9 cellular contexts compared by ENCODE assay signal in genomic region chr22:39351689-39352214, GRCh38. TPM values are rescaled to one million over a fixed set of nuclear protein-coding genes. Genes with fewer than 3 reads are reported as not detected.
A peak's percentile ranks its signal among the peaks of the same experiment; 100 is the strongest.
DNase-seq lines count a peak whose midpoint lies in the region; ATAC-seq and TF ChIP-seq lines count a peak whose summit lies in the region.
"Had no signal": no experiment of that assay in that cellular context is flagged by ENCODE, and none has a peak within 500 bp of the region (broad histone marks: within the 10 kb centered on the region; RNA-seq: fewer than 3 reads in every experiment).

No MANE protein-coding gene starts in this region.

- no peak overlapping the region for H3K27ac Mint-ChIP-seq in activated CD4-positive, alpha-beta T cell treated with anti-CD3 and anti-CD28 coated beads for 36 hours

- no peak for DNase-seq in activated CD4-positive, alpha-beta T cell treated with anti-CD3 and anti-CD28 coated beads for 36 hours
- DNase-seq in activated CD4-positive, alpha-beta T cell treated with anti-CD3 and anti-CD28 coated beads, Interleukin-2, amount 50 U/mL, for 48 hours: no peak
- DNase-seq in RPMI7951 (ENCODE audit: low read depth) (peak; percentile 92), foreskin keratinocyte (peak in 1 of 2 donors; percentile 49), ecto neural progenitor cell (ENCODE audit: low spot score) (no peak)
- DNase-seq in stimulated activated naive CD8-positive, alpha-beta T cell treated with anti-CD3 and anti-CD28 coated beads, Interleukin-15, Interleukin-2, amounts not matched to agents 100 U/mL and 50 U/mL, for 24 hours: peak; percentile 37
- DNase-seq in stimulated activated naive CD4-positive, alpha-beta T cell (lab: John Stamatoyannopoulos, UW): no peak
- DNase-seq: NCI-H1105 had no signal

- POLR2A ChIA-PET in activated CD4-positive, alpha-beta T cell treated with anti-CD3 and anti-CD28 coated beads for 36 hours (lab: Charles Lee): interaction anchor here (0.5 kb wide), 1 partner anchor 670 kb away, joined by 4 read pairs; the partner anchor contains the start of gene TOMM22

- peaks cover 8% of the 10 kb centered on the region for H3K27me3 ChIP-seq in foreskin keratinocyte

- peaks cover 10% of the 10 kb centered on the region for H3K27me3 Mint-ChIP-seq in activated CD4-positive, alpha-beta T cell treated with anti-CD3 and anti-CD28 coated beads for 36 hours

- no peaks in the 10 kb centered on the region for H3K9me3 Mint-ChIP-seq in activated CD4-positive, alpha-beta T cell treated with anti-CD3 and anti-CD28 coated beads for 36 hours (ENCODE audit: low read depth)

- no peak overlapping the region for H3K4me3 Mint-ChIP-seq in activated CD4-positive, alpha-beta T cell treated with anti-CD3 and anti-CD28 coated beads for 36 hours

- intact Hi-C loops in activated CD4-positive, alpha-beta T cell treated with anti-CD3 and anti-CD28 coated beads for 36 hours (cut with DNase I, micrococcal nuclease): no loop called here

- no peak for TF ChIP-seq CTCF in foreskin keratinocyte (conservative IDR thresholded peaks at IDR 0.05)

- ATAC-seq in activated CD4-positive, alpha-beta T cell treated with anti-CD3 and anti-CD28 coated beads for 36 hours: peak; percentile 34
- ATAC-seq in foreskin keratinocyte (peak; percentile 58), GM21576 (IDR thresholded peaks at IDR 0.05; ENCODE audit: unreplicated experiment) (no peak)
- peak; percentile 48 for ATAC-seq in stimulated activated naive CD8-positive, alpha-beta T cell treated with anti-CD3 and anti-CD28 coated beads, Interleukin-15, Interleukin-2, amounts not matched to agents 100 U/mL and 50 U/mL, for 24 hours

- peaks cover 10% of the 10 kb centered on the region for H3K4me1 Mint-ChIP-seq in activated CD4-positive, alpha-beta T cell treated with anti-CD3 and anti-CD28 coated beads for 36 hours

- peaks cover 10% of the 10 kb centered on the region for H3K4me1 ChIP-seq in foreskin keratinocyte

- CTCF ChIA-PET in activated CD4-positive, alpha-beta T cell treated with anti-CD3 and anti-CD28 coated beads for 36 hours (lab: Charles Lee): interaction anchor here (0.6 to 0.9 kb wide), 2 partner anchors 13 to 203 kb away, joined by 3 read pairs; no protein-coding TSS in a partner anchor

- no peaks in the 10 kb centered on the region for H3K36me3 Mint-ChIP-seq in activated CD4-positive, alpha-beta T cell treated with anti-CD3 and anti-CD28 coated beads for 36 hours (ENCODE audit: low read depth)

- no peak overlapping the region for H3K27ac ChIP-seq in foreskin keratinocyte

RNA-seq across cellular contexts. Expression of gene SYNGR1, which starts 2.0 kb away (rescaled TPM):
- total RNA-seq in activated CD4-positive, alpha-beta T cell treated with anti-CD3 and anti-CD28 coated beads for 36 hours: under 1 TPM; 0.58 to 0.89 TPM
- 7.0 and 14.8 TPM in 2 replicates for total RNA-seq in RPMI7951 (2014; rRNA removed; shearing (Covaris generic))
- 1.1 and 2.1 TPM in 2 replicates for total RNA-seq in foreskin keratinocyte
- polyA plus RNA-seq in foreskin keratinocyte: 3.6 and 5.4 TPM in 2 replicates

RNA-seq across cellular contexts. Expression of gene RPL3, which starts 32.3 kb away (rescaled TPM):
- total RNA-seq in activated CD4-positive, alpha-beta T cell treated with anti-CD3 and anti-CD28 coated beads for 36 hours: 1,000 to 10,000 TPM; 2,519 to 3,155 TPM
- 1,170 and 1,583 TPM in 2 replicates for total RNA-seq in RPMI7951 (2014; rRNA removed; shearing (Covaris generic))
- 1,748 and 1,956 TPM in 2 replicates for total RNA-seq in foreskin keratinocyte
- polyA plus RNA-seq in foreskin keratinocyte: 2,461 and 2,465 TPM in 2 replicates

RNA-seq across cellular contexts. Expression of gene TAB1, which starts 47.8 kb away (rescaled TPM):
- 10 to 100 TPM; 15.0 to 17.1 TPM for total RNA-seq in activated CD4-positive, alpha-beta T cell treated with anti-CD3 and anti-CD28 coated beads for 36 hours
- 7.6 and 8.0 TPM in 2 replicates for total RNA-seq in RPMI7951 (2014; rRNA removed; shearing (Covaris generic))
- total RNA-seq in foreskin keratinocyte: 14.6 and 15.3 TPM in 2 replicates
- polyA plus RNA-seq in foreskin keratinocyte: 14.8 and 15.5 TPM in 2 replicates

Comparison
In these comparisons a context has a peak if more than half of its experiments do, and no peak if none do; other contexts are left out.
1. DNase-seq: peak in RPMI7951 (single experiment) and stimulated activated naive CD8-positive, alpha-beta T cell treated with anti-CD3 and anti-CD28 coated beads, Interleukin-15, Interleukin-2, amounts not matched to agents 100 U/mL and 50 U/mL, for 24 hours (single experiment); none in activated CD4-positive, alpha-beta T cell treated with anti-CD3 and anti-CD28 coated beads for 36 hours (single experiment), activated CD4-positive, alpha-beta T cell treated with anti-CD3 and anti-CD28 coated beads, Interleukin-2, amount 50 U/mL, for 48 hours (0 of 2), ecto neural progenitor cell (single experiment) and stimulated activated naive CD4-positive, alpha-beta T cell (0 of 6).